ENCODE assay signal across 13 cellular contexts in the genomic region with DNA sequence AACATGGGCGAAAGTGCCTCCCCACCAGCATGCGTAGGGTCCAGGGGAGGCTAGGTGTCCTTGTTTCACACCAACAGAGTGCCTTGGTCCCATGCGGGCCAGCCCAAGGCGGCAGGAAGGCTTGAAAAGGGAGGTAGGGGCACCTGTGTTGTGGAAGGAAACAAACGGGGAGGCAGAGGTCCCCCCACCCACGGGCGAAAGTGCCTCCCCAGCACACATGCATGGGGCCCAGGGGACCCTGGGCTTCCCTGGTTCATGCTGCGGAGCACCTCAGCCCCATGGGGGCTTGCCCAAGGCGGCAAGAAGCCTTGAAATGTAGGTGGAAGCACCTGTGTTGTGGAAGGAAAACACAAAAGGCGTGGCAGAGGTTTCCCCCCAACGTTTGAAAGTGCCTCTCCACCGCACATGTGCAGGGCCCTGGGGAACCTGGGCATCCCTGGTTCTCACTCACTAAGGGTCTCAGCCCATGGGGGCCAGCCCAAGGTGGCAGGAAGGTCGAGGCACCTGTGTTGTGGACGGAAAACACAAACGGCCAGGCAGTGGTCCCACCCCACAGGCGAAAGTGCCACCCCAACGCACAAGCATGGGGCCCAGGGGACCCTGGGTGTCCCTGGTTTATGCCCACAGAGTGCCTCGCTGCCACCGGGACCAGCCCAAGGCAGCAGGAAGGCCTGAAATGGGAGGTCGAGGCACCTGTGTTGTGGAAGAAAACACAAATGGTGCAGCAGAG.
A peak's percentile ranks its signal among the peaks of the same experiment; 100 is the strongest.
DNase-seq lines count a peak whose midpoint lies in the region; ATAC-seq and TF ChIP-seq lines count a peak whose summit lies in the region.
"Had no signal": no experiment of that assay in that cellular context is flagged by ENCODE, and none has a peak within 500 bp of the region (broad histone marks: within the 10 kb centered on the region; RNA-seq: fewer than 3 reads in every experiment).

No MANE protein-coding gene starts in this region.

- 60 to 64% (median 63%) methylated on average over 20 of the region's 20 CpGs for WGBS in adrenal gland, 4 donors
- WGBS in suprapubic skin = 53% methylated on average over 9 of the region's 20 CpGs

- H3K36me3 ChIP-seq in adrenal gland (replicated peaks in 1 of 2) = no peaks in the 10 kb centered on the region
- H3K36me3 ChIP-seq in left lung = no peaks in the 10 kb centered on the region
- H3K36me3 ChIP-seq in suprapubic skin = no peaks in the 10 kb centered on the region

- TF ChIP-seq POLR2A in adrenal gland (IDR thresholded peaks at IDR 0.05) (no peak), suprapubic skin (IDR thresholded peaks at IDR 0.05) (no peak)

- H3K4me1 ChIP-seq in adrenal gland (replicated peaks in 1 of 2) = no peaks in the 10 kb centered on the region
- H3K4me1 ChIP-seq in left lung = no peaks in the 10 kb centered on the region
- H3K4me1 ChIP-seq in suprapubic skin = no peaks in the 10 kb centered on the region

- H3K4me3 ChIP-seq in adrenal gland (no peak overlapping the region), left lung (no peak overlapping the region), suprapubic skin (no peak overlapping the region)

- H3K27me3 ChIP-seq in adrenal gland (no peaks in the 10 kb centered on the region), left lung (no peaks in the 10 kb centered on the region), suprapubic skin (no peaks in the 10 kb centered on the region)

- H3K27ac ChIP-seq in adrenal gland (no peak overlapping the region), left lung (no peak overlapping the region), suprapubic skin (no peak overlapping the region)

- no peak for ATAC-seq in left lung
- no peak for ATAC-seq in HG03354 (IDR thresholded peaks at IDR 0.05; ENCODE audit: poor library complexity, severe bottlenecking, unreplicated experiment)

- DNase-seq in activated CD4-positive, CD25-positive, alpha-beta regulatory T cell treated with anti-CD3 and anti-CD28 coated beads, Interleukin-2, amount 50 U/mL, for 72 hours = peak; percentile 12
- no peak for DNase-seq in activated CD4-positive, CD25-positive, alpha-beta regulatory T cell (lab: John Stamatoyannopoulos, UW)
- DNase-seq in adrenal gland (peak in 5 of 7 donors; percentile 3 to 40 (median 9)), left lung (peak; percentile 15 to 58), suprapubic skin (ENCODE audit: low spot score in 2 of 2) (peak; percentile 46 to 69), LoVo (ENCODE audit: low spot score) (no peak), NCI-H187 treated with DMSO at 0.1 percent for 48 hours (lab: John Stamatoyannopoulos, UW) (no peak)
- DNase-seq: 8988T; KBM-7; nucleus accumbens; OCI-M1; stimulated activated CD4-positive, alpha-beta T cell treated with anti-CD3 and anti-CD28 coated beads, Interleukin-2, amount 100 ng/mL, for 48 hours had no signal

- TF ChIP-seq CTCF in adrenal gland (IDR thresholded peaks at IDR 0.05) (no peak), left lung (IDR thresholded peaks at IDR 0.05) (no peak), suprapubic skin (IDR thresholded peaks at IDR 0.05) (no peak)

- H3K9me3 ChIP-seq in adrenal gland (replicated peaks in 1 of 3) (no peaks in the 10 kb centered on the region), left lung (peaks cover 0 to 100% of the 10 kb centered on the region in 2 donors), suprapubic skin (peaks cover 34% of the 10 kb centered on the region)

- TF ChIP-seq EP300 in suprapubic skin (IDR thresholded peaks at IDR 0.05) = no peak

- intact Hi-C loops in adrenal gland (cut with DNase I) = no loop called here
- intact Hi-C loops in left lung (cut with DNase I) = no loop called here

Comparison
In these comparisons a context has a peak if more than half of its experiments do, and no peak if none do; other contexts are left out.
1. DNase-seq: peak in activated CD4-positive, CD25-positive, alpha-beta regulatory T cell treated with anti-CD3 and anti-CD28 coated beads, Interleukin-2, amount 50 U/mL, for 72 hours (single experiment), adrenal gland (5 of 7), left lung (2 of 2) and suprapubic skin (2 of 2); none in activated CD4-positive, CD25-positive, alpha-beta regulatory T cell (0 of 4), LoVo (single experiment) and NCI-H187 treated with DMSO at 0.1 percent for 48 hours (single experiment).